Comparison of ENCODE assay signal across 24 cellular contexts in genomic region chr11:58656348-58656747, GRCh38. TPM values are rescaled to one million over a fixed set of nuclear protein-coding genes. Genes with fewer than 3 reads are reported as not detected.
A peak's percentile ranks its signal among the peaks of the same experiment; 100 is the strongest.
DNase-seq lines count a peak whose midpoint lies in the region; ATAC-seq and TF ChIP-seq lines count a peak whose summit lies in the region.
"Had no signal": no experiment of that assay in that cellular context is flagged by ENCODE, and none has a peak within 500 bp of the region (broad histone marks: within the 10 kb centered on the region; RNA-seq: fewer than 3 reads in every experiment).

No MANE protein-coding gene starts in this region.

- no peak overlapping the region for H3K18ac ChIP-seq in IMR-90 (ENCODE audit: low read depth, low read length)
- H3K18ac ChIP-seq in mesendoderm (ENCODE audit: low read length): no peak overlapping the region

- H3K56ac ChIP-seq in IMR-90 (ENCODE audit: extremely low read depth, insufficient read depth, low read length) (no peak overlapping the region), mesendoderm (ENCODE audit: low read length) (no peak overlapping the region)

- H3K36me3 ChIP-seq in breast epithelium (no peaks in the 10 kb centered on the region), IMR-90 (ENCODE audit: control insufficient read depth, insufficient read depth, low read length) (no peaks in the 10 kb centered on the region), mesendoderm (ENCODE audit: control insufficient read depth, insufficient read depth, low read length) (no peaks in the 10 kb centered on the region)
- H3K36me3 ChIP-seq: BE2C; BLaER1 treated with 17β-estradiol and CSF1 and Interleukin-3, amounts not matched to agents 10 nM and 100 nM had no signal

- ATAC-seq in IMR-90 (ENCODE audit: low read depth) (no peak), GM21423 (IDR thresholded peaks at IDR 0.05; ENCODE audit: unreplicated experiment) (no peak), HG03025 (IDR thresholded peaks at IDR 0.05; ENCODE audit: low FRiP score, unreplicated experiment) (no peak)
- ATAC-seq: A549, GM12878 had no signal

- no peaks in the 10 kb centered on the region for H3K36me3 Mint-ChIP-seq in MCF 10A (ENCODE audit: insufficient read depth, unreplicated experiment)
- H3K36me3 Mint-ChIP-seq: CD14-positive monocyte; CD8-positive, alpha-beta memory T cell had no signal

- H3K27me3 ChIP-seq in breast epithelium (no peaks in the 10 kb centered on the region), IMR-90 (ENCODE audit: control insufficient read depth, insufficient read depth, low read length) (no peaks in the 10 kb centered on the region), mesendoderm (ENCODE audit: insufficient read depth, low read length, poor library complexity) (no peaks in the 10 kb centered on the region)
- H3K27me3 ChIP-seq: BE2C; BLaER1 treated with 17β-estradiol and CSF1 and Interleukin-3, amounts not matched to agents 10 nM and 100 nM had no signal

- H3K27ac ChIP-seq in breast epithelium: no peak overlapping the region
- no peak overlapping the region for H3K27ac ChIP-seq in IMR-90 (ENCODE audit: insufficient read depth, low read length)
- no peak overlapping the region for H3K27ac ChIP-seq in mesendoderm (ENCODE audit: low read depth, low read length)
- H3K27ac ChIP-seq: A549; BLaER1 treated with 17β-estradiol and CSF1 and Interleukin-3, amounts not matched to agents 10 nM and 100 nM; GM23248 had no signal

- H3K4me1 ChIP-seq in breast epithelium (no peaks in the 10 kb centered on the region), IMR-90 (ENCODE audit: control insufficient read depth, insufficient read depth, low read length) (peaks cover 2% of the 10 kb centered on the region; the same call in 1 of the 2 replicates), mesendoderm (ENCODE audit: control insufficient read depth, low read depth, low read length) (no peaks in the 10 kb centered on the region)
- H3K4me1 ChIP-seq: BE2C; BLaER1 treated with 17β-estradiol and CSF1 and Interleukin-3, amounts not matched to agents 10 nM and 100 nM had no signal

- H2AK5ac ChIP-seq in IMR-90 (ENCODE audit: low read depth, low read length) (no peak overlapping the region), mesendoderm (ENCODE audit: low read length) (no peak overlapping the region)

- no peak for TF ChIP-seq POLR2A in breast epithelium (IDR thresholded peaks at IDR 0.05)
- no peak for TF ChIP-seq POLR2A in IMR-90 (IDR thresholded peaks at IDR 0.05; ENCODE audit: low read depth, low read length)

- DNase-seq in MCF 10A (ENCODE audit: unreplicated experiment) (peak; percentile 63), breast epithelium (ENCODE audit: low spot score in 2 of 2) (no peak), IMR-90 (no peak), epithelial cell of esophagus (ENCODE audit: low read depth) (peak; percentile 44), mesendoderm (no peak)
- DNase-seq: 8988T; ACHN; AML-193; BE2C; CD4-positive, alpha-beta T cell; CD8-positive, alpha-beta memory T cell; DMS 273 treated with DMSO at 0.1 percent for 48 hours; DMS79; EL; GDM1; GM23248; H7; HCEC 1CT had no signal

- H3K4me1 Mint-ChIP-seq in MCF 10A (ENCODE audit: insufficient read depth, unreplicated experiment): peaks cover 17% of the 10 kb centered on the region

- WGBS in IMR-90 (ENCODE audit: extremely low coverage in 2 of 2, insufficient read length in 1 of 2), 2 experiments: no CpG with 5 or more reads among the region's 2 CpGs
- WGBS in mesendoderm (ENCODE audit: extremely low coverage, insufficient coverage, low lambda C conversion rate): no CpG with 5 or more reads among the region's 2 CpGs

- H2BK20ac ChIP-seq in IMR-90 (ENCODE audit: low read depth, low read length): no peak overlapping the region

- dilution Hi-C loops in IMR-90 (cut with HindIII; ENCODE audit: low sequenced_read_pairs, unreplicated experiment): no loop called here

- no peaks in the 10 kb centered on the region for H3K27me3 Mint-ChIP-seq in MCF 10A (ENCODE audit: insufficient read depth, unreplicated experiment)
- H3K27me3 Mint-ChIP-seq: CD4-positive, alpha-beta T cell had no signal

- no peaks in the 10 kb centered on the region for H3K9me3 ChIP-seq in breast epithelium
- H3K9me3 ChIP-seq in IMR-90 (ENCODE audit: control insufficient read depth, insufficient read depth, low read length): no peaks in the 10 kb centered on the region
- H3K9me3 ChIP-seq: A549, BE2C had no signal

- POLR2A ChIA-PET in MCF 10A (lab: Yijun Ruan, JAX): no interaction called here
- POLR2A ChIA-PET in IMR-90 (lab: Charles Lee; ENCODE audit: unreplicated experiment): no interaction called here

- BruUV-seq in MCF 10A (replicated peaks; lab: Mats Ljungman, UMichigan) (no TSS peak), IMR-90 (replicated peaks; lab: Mats Ljungman, UMichigan) (no TSS peak)

- H4K5ac ChIP-seq in IMR-90 (ENCODE audit: low read depth, low read length) (no peak overlapping the region), mesendoderm (ENCODE audit: low read length) (no peak overlapping the region)

- H3K14ac ChIP-seq in IMR-90 (replicated peaks; ENCODE audit: low read depth, low read length): no peak overlapping the region

- H2BK5ac ChIP-seq in IMR-90 (ENCODE audit: low read depth, low read length, poor library complexity, severe bottlenecking) (no peak overlapping the region), mesendoderm (ENCODE audit: low read length) (no peak overlapping the region)

- no peaks in the 10 kb centered on the region for H4K20me1 ChIP-seq in IMR-90 (ENCODE audit: insufficient read depth, low read length)
- H4K20me1 ChIP-seq: BLaER1 treated with 17β-estradiol and CSF1 and Interleukin-3, amounts not matched to agents 10 nM and 100 nM had no signal

- no peak overlapping the region for H3K4me3 ChIP-seq in breast epithelium
- H3K4me3 ChIP-seq in IMR-90 (ENCODE audit: insufficient read depth, low read depth, low read length): no peak overlapping the region
- no peak overlapping the region for H3K4me3 ChIP-seq in epithelial cell of esophagus (ENCODE audit: low read length)
- H3K4me3 ChIP-seq in mesendoderm (ENCODE audit: low read length): no peak overlapping the region
- H3K4me3 ChIP-seq: A549; BLaER1 treated with 17β-estradiol and CSF1 and Interleukin-3, amounts not matched to agents 10 nM and 100 nM; GM12878; GM23248 had no signal

- TF ChIP-seq RAD21 in IMR-90 (IDR thresholded peaks at IDR 0.05; ENCODE audit: low read length): no peak

- H3K27ac Mint-ChIP-seq in MCF 10A (ENCODE audit: low read depth, unreplicated experiment): no peak overlapping the region
- H3K27ac Mint-ChIP-seq: CD14-positive monocyte; CD4-positive, alpha-beta T cell; CD8-positive, alpha-beta memory T cell had no signal

- H3K9ac ChIP-seq in IMR-90 (ENCODE audit: low read depth, low read length): no peak overlapping the region
- no peak overlapping the region for H3K9ac ChIP-seq in mesendoderm (ENCODE audit: low read length)
- H3K9ac ChIP-seq: BLaER1 treated with 17β-estradiol and CSF1 and Interleukin-3, amounts not matched to agents 10 nM and 100 nM; GM23248 had no signal

- in situ Hi-C loops in IMR-90 (cut with MboI; ENCODE audit: low sequenced_read_pairs): no loop called here

- no peaks in the 10 kb centered on the region for H3K9me1 ChIP-seq in IMR-90 (ENCODE audit: insufficient read depth, low read length)

- H4K8ac ChIP-seq in IMR-90 (ENCODE audit: low read depth in 2 of 2, low read length in 2 of 2) (no peak overlapping the region), mesendoderm (ENCODE audit: low read depth, low read length) (no peak overlapping the region)

- H4K91ac ChIP-seq in IMR-90 (ENCODE audit: insufficient read depth, low read depth, low read length): no peak overlapping the region

- H3K23ac ChIP-seq in IMR-90 (ENCODE audit: low read depth, low read length) (no peak overlapping the region), mesendoderm (ENCODE audit: low read length) (no peak overlapping the region)

- intact Hi-C loops in MCF 10A (cut with micrococcal nuclease): no loop called here
- intact Hi-C loops in breast epithelium (cut with DNase I; ENCODE audit: low total_unique reads): no loop called here
- intact Hi-C loops in IMR-90 (cut with micrococcal nuclease): no loop called here

- H2BK15ac ChIP-seq in IMR-90 (ENCODE audit: low read depth, low read length): no peak overlapping the region
- H2BK15ac ChIP-seq in mesendoderm (replicated peaks; ENCODE audit: low read depth): no peak overlapping the region

- H2AK9ac ChIP-seq in IMR-90 (replicated peaks; ENCODE audit: low read depth, low read length, poor library complexity): no peak overlapping the region

- no peak overlapping the region for H3K4me3 Mint-ChIP-seq in MCF 10A (ENCODE audit: unreplicated experiment)
- H3K4me3 Mint-ChIP-seq: CD14-positive monocyte; CD4-positive, alpha-beta T cell; CD8-positive, alpha-beta memory T cell had no signal

- no peak overlapping the region for H2AFZ ChIP-seq in IMR-90 (replicated peaks; ENCODE audit: low read length, poor library complexity)
- H2AFZ ChIP-seq: GM23248 had no signal

- TF ChIP-seq CTCF in MCF 10A (IDR thresholded peaks at IDR 0.05; ENCODE audit: unreplicated experiment) (no peak), breast epithelium (IDR thresholded peaks at IDR 0.05) (no peak), IMR-90 (conservative IDR thresholded peaks at IDR 0.05; ENCODE audit: low read depth, low read length) (no peak), epithelial cell of esophagus (IDR thresholded peaks at IDR 0.05; ENCODE audit: insufficient read depth, low read depth, low read length, missing control alignments) (no peak)

- H2BK120ac ChIP-seq in IMR-90 (ENCODE audit: low read depth, low read length) (no peak overlapping the region), mesendoderm (ENCODE audit: low read depth, low read length) (no peak overlapping the region)

- H3K9me3 Mint-ChIP-seq in MCF 10A (ENCODE audit: unreplicated experiment): no peaks in the 10 kb centered on the region
- H3K9me3 Mint-ChIP-seq: CD4-positive, alpha-beta T cell; CD8-positive, alpha-beta memory T cell had no signal

- no peak overlapping the region for H3K4ac ChIP-seq in IMR-90 (ENCODE audit: low read depth, low read length)
- H3K4ac ChIP-seq in mesendoderm (ENCODE audit: low read depth, low read length): no peak overlapping the region

- no peak overlapping the region for H3K4me2 ChIP-seq in IMR-90 (ENCODE audit: low read depth, low read length)
- no peak overlapping the region for H3K4me2 ChIP-seq in mesendoderm (ENCODE audit: low read length)
- H3K4me2 ChIP-seq: A549; BLaER1 treated with 17β-estradiol and CSF1 and Interleukin-3, amounts not matched to agents 10 nM and 100 nM had no signal

- H3K79me1 ChIP-seq in IMR-90 (ENCODE audit: low read depth in 1 of 2, low read length in 2 of 2): no peaks in the 10 kb centered on the region
- H3K79me1 ChIP-seq in mesendoderm (ENCODE audit: low read length): no peaks in the 10 kb centered on the region

- CTCF ChIA-PET in MCF 10A (lab: Yijun Ruan, JAX): interaction anchor here (0.7 to 9.0 kb wide), 8 partner anchors 18 to 502 kb away, joined by 3 to 118 read pairs (median 24); partner anchors contain the start of gene LPXN
- CTCF ChIA-PET in IMR-90 (lab: Yijun Ruan, JAX): no interaction called here

- H3K79me2 ChIP-seq in mesendoderm (ENCODE audit: control insufficient read depth, insufficient read depth, low read length): no peaks in the 10 kb centered on the region

RNA-seq across cellular contexts. Expression of gene CNTF, which starts 33.9 kb away (rescaled TPM):
- total RNA-seq in MCF 10A (2022) (2.4 and 2.9 TPM in 2 replicates), breast epithelium (1 to 10 TPM in 1 of 3 donors, under 1 TPM in 2; 0.59 to 1.6 (median 0.66) TPM), IMR-90 (2012; rRNA removed) (2.3 and 3.3 TPM in 2 replicates)
- polyA plus RNA-seq in IMR-90 (2012; rRNA removed): 1.1 and 1.2 TPM in 2 replicates
- 0.08 and 0.39 TPM in 2 replicates for polyA plus RNA-seq in IMR-90 (2012; cell fraction: cytosol; rRNA removed)
- 0.91 and 5.2 TPM in 2 replicates for polyA plus RNA-seq in IMR-90 (2012; cell fraction: nucleus; rRNA removed; ENCODE audit: low replicate concordance)
- 0.72 TPM for polyA plus RNA-seq in mesendoderm (2013, experiment 1 of 2)
- 0.69 TPM for polyA plus RNA-seq in mesendoderm (2013, experiment 2 of 2)
- polyA plus RNA-seq: CD14-positive monocyte; CD8-positive, alpha-beta memory T cell had no signal

Comparison
In these comparisons a context has a peak if more than half of its experiments do, and no peak if none do; other contexts are left out.
1. DNase-seq: peak in MCF 10A (single experiment) and epithelial cell of esophagus (single experiment); none in breast epithelium (0 of 2), IMR-90 (single experiment) and mesendoderm (single experiment).